ENCODE assay signal across 9 cellular contexts in the genomic region with DNA sequence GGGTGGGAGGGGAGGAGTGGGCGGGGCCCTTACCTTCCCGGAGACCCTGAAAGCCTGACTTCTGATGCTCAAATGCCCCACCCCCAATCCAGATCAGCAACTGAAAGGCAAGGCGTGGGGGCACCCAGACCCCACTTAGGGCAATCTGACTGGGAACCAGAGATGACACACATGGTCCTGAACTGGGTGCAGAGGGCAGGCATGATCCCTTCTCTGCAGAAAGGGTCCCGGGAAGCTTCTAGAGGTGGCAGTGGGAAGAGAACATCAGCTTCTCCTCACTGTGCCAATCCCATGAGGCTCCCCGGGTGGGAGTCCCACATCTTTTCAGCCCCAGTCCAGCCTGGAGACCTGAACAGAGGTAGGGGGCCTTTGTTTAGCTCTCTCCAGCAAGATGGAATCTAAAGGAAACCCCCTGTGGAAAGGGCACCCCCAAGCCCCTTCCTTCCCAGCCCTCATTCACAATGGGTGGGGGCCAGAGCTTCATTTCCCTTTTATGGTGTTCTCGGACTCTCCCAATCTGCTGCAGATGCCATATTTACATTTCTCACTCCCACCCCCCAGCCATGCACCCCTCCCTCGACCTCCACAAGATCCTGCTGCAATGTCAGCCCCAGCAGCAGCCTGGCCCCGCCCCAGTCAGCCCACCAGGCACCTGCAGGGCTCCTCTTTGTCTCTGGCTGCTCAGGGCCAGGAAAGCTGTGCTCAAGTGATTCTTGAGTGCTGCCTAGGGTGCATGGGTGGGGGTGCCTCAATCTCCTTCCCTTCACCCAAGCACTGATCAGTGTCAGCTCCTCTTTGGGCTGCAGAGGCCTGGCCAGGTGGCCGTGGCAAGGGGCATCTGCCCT. TPM values are rescaled to one million over a fixed set of nuclear protein-coding genes. Genes with fewer than 3 reads are reported as not detected.
DNase-seq lines count a peak whose midpoint lies in the region; ATAC-seq and TF ChIP-seq lines count a peak whose summit lies in the region.
"Had no signal": no experiment of that assay in that cellular context is flagged by ENCODE, and none has a peak within 500 bp of the region (broad histone marks: within the 10 kb centered on the region; RNA-seq: fewer than 3 reads in every experiment).

No MANE protein-coding gene starts in this region.

- H3K4me3 ChIP-seq in DND-41 (ENCODE audit: low read depth in 1 of 2, low read length in 2 of 2) (peak overlapping the region; percentile 31 to 64; a peak in 3 of 4 replicates), KMS-11 (IDR thresholded peaks at IDR 0.05; ENCODE audit: insufficient read depth, low read depth, low read length) (no peak overlapping the region)
- H3K4me3 ChIP-seq: cardiac muscle cell had no signal

- H4K20me1 ChIP-seq in DND-41 (ENCODE audit: insufficient read depth, low read length): peaks cover 17% of the 10 kb centered on the region
- no peaks in the 10 kb centered on the region for H4K20me1 ChIP-seq in KMS-11 (ENCODE audit: insufficient read depth)

- H3K36me3 ChIP-seq in DND-41 (ENCODE audit: insufficient read depth, low read length): no peaks in the 10 kb centered on the region
- no peaks in the 10 kb centered on the region for H3K36me3 ChIP-seq in KMS-11 (ENCODE audit: insufficient read depth)
- H3K36me3 ChIP-seq: cardiac muscle cell had no signal

- H3K79me2 ChIP-seq in DND-41 (ENCODE audit: insufficient read depth, low read length) (peaks cover 62% of the 10 kb centered on the region), KMS-11 (ENCODE audit: insufficient read depth, low read depth) (peaks cover 62% of the 10 kb centered on the region)

- no peaks in the 10 kb centered on the region for H3K9me3 Mint-ChIP-seq in activated naive CD8-positive, alpha-beta T cell (ENCODE audit: low read depth)
- H3K9me3 Mint-ChIP-seq in neural crest cell: no peaks in the 10 kb centered on the region

- H3K9ac ChIP-seq in DND-41 (ENCODE audit: low read depth, low read length) (peak overlapping the region; percentile 64), KMS-11 (peak overlapping the region; percentile 71; the same call in 1 of the 2 replicates)

- ATAC-seq in DND-41 (ENCODE audit: insufficient read depth, low read depth) (peak; percentile 55), GM19324 (IDR thresholded peaks at IDR 0.05; ENCODE audit: low FRiP score, unreplicated experiment) (no peak), GM19395 (IDR thresholded peaks at IDR 0.05; ENCODE audit: unreplicated experiment) (no peak)

- DNase-seq in DND-41 (peak; percentile 84), neural crest cell (ENCODE audit: low read depth, low spot score) (no peak), NCI-H774 (lab: John Stamatoyannopoulos, UW) (no peak), epidermal melanocyte (ENCODE audit: insufficient read length, low spot score) (no peak)

- H3K4me1 Mint-ChIP-seq in activated naive CD8-positive, alpha-beta T cell (ENCODE audit: low read depth): peaks cover 77% of the 10 kb centered on the region
- H3K4me1 Mint-ChIP-seq in neural crest cell: peaks cover 70% of the 10 kb centered on the region

- H2AFZ ChIP-seq in DND-41 (ENCODE audit: low read depth, low read length) (no peak overlapping the region), KMS-11 (ENCODE audit: low read depth) (peak overlapping the region; percentile 1; the same call in 1 of the 2 replicates)

- H3K9me3 ChIP-seq in DND-41 (ENCODE audit: insufficient read depth, low read length, severe bottlenecking): no peaks in the 10 kb centered on the region

- H3K4me1 ChIP-seq in DND-41 (ENCODE audit: insufficient read depth, low read length): peaks cover 71% of the 10 kb centered on the region
- H3K4me1 ChIP-seq in KMS-11 (ENCODE audit: low read depth, poor library complexity, severe bottlenecking): peaks cover 85% of the 10 kb centered on the region

- H3K27ac ChIP-seq in DND-41 (ENCODE audit: low read length) (peak overlapping the region; percentile 90), KMS-11 (peak overlapping the region; percentile 85)
- H3K27ac ChIP-seq: cardiac muscle cell had no signal

- H3K27me3 ChIP-seq in DND-41 (ENCODE audit: insufficient read depth, low read length, poor library complexity) (no peaks in the 10 kb centered on the region), KMS-11 (ENCODE audit: insufficient read depth, low read depth) (no peaks in the 10 kb centered on the region)

- peak overlapping the region; percentile 86 for H3K27ac Mint-ChIP-seq in activated naive CD8-positive, alpha-beta T cell
- no peak overlapping the region for H3K27ac Mint-ChIP-seq in neural crest cell (ENCODE audit: unreplicated experiment)

- TF ChIP-seq CTCF in DND-41 (IDR thresholded peaks at IDR 0.05; ENCODE audit: borderline replicate concordance, extremely low read depth, low read length, poor library complexity, severe bottlenecking) (no peak), KMS-11 (conservative IDR thresholded peaks at IDR 0.05; ENCODE audit: low read depth, low read length) (no peak), neural crest cell (conservative IDR thresholded peaks at IDR 0.05) (no peak)

- peak overlapping the region; percentile 72 for H3K4me2 ChIP-seq in DND-41 (ENCODE audit: insufficient read depth, low read length)
- peak overlapping the region; percentile 88 for H3K4me2 ChIP-seq in KMS-11

- peak overlapping the region; percentile 93 for H3K4me3 Mint-ChIP-seq in activated naive CD8-positive, alpha-beta T cell
- peak overlapping the region; percentile 91 for H3K4me3 Mint-ChIP-seq in neural crest cell

- H3K27me3 Mint-ChIP-seq in activated naive CD8-positive, alpha-beta T cell: no peaks in the 10 kb centered on the region
- peaks cover 7% of the 10 kb centered on the region for H3K27me3 Mint-ChIP-seq in neural crest cell (ENCODE audit: low read depth)

- no peaks in the 10 kb centered on the region for H3K36me3 Mint-ChIP-seq in activated naive CD8-positive, alpha-beta T cell
- no peaks in the 10 kb centered on the region for H3K36me3 Mint-ChIP-seq in neural crest cell (ENCODE audit: low read depth)

RNA-seq across cellular contexts. Expression of gene KIF21B, which starts 2.0 kb away (rescaled TPM):
- total RNA-seq in neural crest cell: 28.1 and 28.9 TPM in 2 replicates
